In the genomic region with DNA sequence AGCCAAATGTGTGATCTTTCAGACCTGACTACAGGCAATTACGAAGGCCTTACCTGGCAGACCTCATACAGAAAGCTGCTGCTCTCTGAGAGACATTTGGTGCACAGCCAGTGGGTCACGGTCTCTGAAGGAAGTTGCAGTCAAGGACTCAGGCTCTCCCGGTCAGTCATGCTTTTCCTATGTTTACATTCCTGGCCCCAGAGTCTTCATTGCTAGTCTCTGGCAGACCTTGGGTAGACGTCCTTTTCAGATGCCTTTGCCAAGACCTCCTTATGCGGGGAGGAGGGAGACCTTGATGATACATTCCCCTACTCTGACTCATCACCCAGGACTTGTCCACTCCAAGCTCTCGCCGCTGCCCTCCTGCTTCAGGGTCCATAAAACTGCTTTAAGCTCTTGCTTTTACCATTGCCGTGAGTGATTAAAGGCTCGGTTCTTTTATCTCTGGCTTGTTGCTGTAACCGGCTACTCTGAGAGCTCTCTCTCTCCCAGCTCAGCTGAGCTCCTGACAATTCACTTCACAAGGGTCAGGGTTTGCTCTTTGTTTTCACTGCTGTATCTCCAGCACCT, we compare ENCODE assay signal across 9 cellular contexts.
DNase-seq lines count a peak whose midpoint lies in the region; ATAC-seq and TF ChIP-seq lines count a peak whose summit lies in the region.
"Had no signal": no experiment of that assay in that cellular context is flagged by ENCODE, and none has a peak within 500 bp of the region (broad histone marks: within the 10 kb centered on the region; RNA-seq: fewer than 3 reads in every experiment).

No MANE protein-coding gene starts in this region.

- TF ChIP-seq CTCF in Caco-2 (IDR thresholded peaks at IDR 0.05; ENCODE audit: insufficient read depth in 1 of 2, low read depth in 1 of 2, low read length in 1 of 2, severe bottlenecking in 1 of 2, unreplicated experiment in 1 of 2) (no peak), esophagus muscularis mucosa (IDR thresholded peaks at IDR 0.05) (no peak), neural progenitor cell (IDR thresholded peaks at IDR 0.05) (no peak)

- H3K27me3 ChIP-seq in Caco-2 (replicated peaks; ENCODE audit: control insufficient read depth, insufficient read depth, low read length), result no peaks in the 10 kb centered on the region
- no peaks in the 10 kb centered on the region for H3K27me3 ChIP-seq in esophagus muscularis mucosa
- H3K27me3 ChIP-seq in neural progenitor cell, result no peaks in the 10 kb centered on the region

- peaks cover 22% of the 10 kb centered on the region for H3K4me1 Mint-ChIP-seq in Caco-2 (ENCODE audit: low read depth, unreplicated experiment)
- peaks cover 16% of the 10 kb centered on the region for H3K4me1 Mint-ChIP-seq in neural progenitor cell
- H3K4me1 Mint-ChIP-seq in effector memory CD8-positive, alpha-beta T cell (ENCODE audit: low read depth in 2 of 2), result no peaks in the 10 kb centered on the region
- no peaks in the 10 kb centered on the region for H3K4me1 Mint-ChIP-seq in activated CD4-positive, alpha-beta memory T cell treated with anti-CD3 and anti-CD28 coated beads for 36 hours (ENCODE audit: low read depth)

- H3K4me1 ChIP-seq in Caco-2, result peaks cover 26% of the 10 kb centered on the region
- H3K4me1 ChIP-seq in esophagus muscularis mucosa, result peaks cover 12 to 20% (median 17%) of the 10 kb centered on the region in 4 donors
- H3K4me1 ChIP-seq in neural progenitor cell, result peaks cover 10% of the 10 kb centered on the region

- intact Hi-C loops in Caco-2 (cut with micrococcal nuclease; ENCODE audit: unreplicated experiment), result loop anchor here (1.0 to 2.0 kb wide), 6 partner anchors 8 to 72 kb away; partner anchors contain the start of gene ACTR3
- intact Hi-C loops in esophagus muscularis mucosa (cut with DNase I), result loop anchor here (5.0 kb wide), 2 partner anchors 56 to 69 kb away; no protein-coding TSS in a partner anchor
- intact Hi-C loops in activated CD4-positive, alpha-beta memory T cell treated with anti-CD3 and anti-CD28 coated beads for 36 hours (cut with micrococcal nuclease), result no loop called here

- peak; percentile 88 to 96 for DNase-seq in Caco-2
- peak; percentile 100 for DNase-seq in NCI-H226
- no peak for DNase-seq in esophagus muscularis mucosa (ENCODE audit: extremely low spot score)
- peak; percentile 58 for DNase-seq in neural progenitor cell (ENCODE audit: low spot score)
- DNase-seq in effector memory CD8-positive, alpha-beta T cell, result no peak
- DNase-seq in NCI-H748 treated with DMSO at 0.1 percent for 48 hours (lab: John Stamatoyannopoulos, UW), result no peak
- DNase-seq in activated CD4-positive, alpha-beta memory T cell treated with anti-CD3 and anti-CD28 coated beads for 36 hours, result no peak
- DNase-seq: NCI-H2171 treated with DMSO at 0.1 percent for 48 hours had no signal

- POLR2A ChIA-PET in Caco-2 (lab: Charles Lee), result interaction anchor here (1.1 to 2.4 kb wide), 3 partner anchors 9 to 62 kb away, joined by 5 to 20 read pairs (median 6); partner anchors contain the start of gene SLC35F5
- POLR2A ChIA-PET in activated CD4-positive, alpha-beta memory T cell treated with anti-CD3 and anti-CD28 coated beads for 36 hours (lab: Charles Lee), result no interaction called here

- no peaks in the 10 kb centered on the region for H3K36me3 ChIP-seq in Caco-2 (ENCODE audit: control insufficient read depth, insufficient read depth, low read length)
- H3K36me3 ChIP-seq in esophagus muscularis mucosa, result no peaks in the 10 kb centered on the region
- no peaks in the 10 kb centered on the region for H3K36me3 ChIP-seq in neural progenitor cell

- no peak for TF ChIP-seq POLR2A in esophagus muscularis mucosa (IDR thresholded peaks at IDR 0.05; ENCODE audit: low read depth)

- H3K9me3 ChIP-seq in Caco-2 (no peaks in the 10 kb centered on the region), esophagus muscularis mucosa (no peaks in the 10 kb centered on the region), neural progenitor cell (ENCODE audit: low read depth) (no peaks in the 10 kb centered on the region)

- H3K9me3 Mint-ChIP-seq in Caco-2 (ENCODE audit: unreplicated experiment) (peaks cover 7% of the 10 kb centered on the region), neural progenitor cell (no peaks in the 10 kb centered on the region)
- no peaks in the 10 kb centered on the region for H3K9me3 Mint-ChIP-seq in effector memory CD8-positive, alpha-beta T cell
- no peaks in the 10 kb centered on the region for H3K9me3 Mint-ChIP-seq in activated CD4-positive, alpha-beta memory T cell treated with anti-CD3 and anti-CD28 coated beads for 36 hours

- TF ChIP-seq EP300 in esophagus muscularis mucosa (IDR thresholded peaks at IDR 0.05), result no peak

- H3K79me2 ChIP-seq in neural progenitor cell (ENCODE audit: low read depth), result no peaks in the 10 kb centered on the region

- H3K27ac ChIP-seq in esophagus muscularis mucosa (replicated peaks in 1 of 4) (peak overlapping the region; percentile 68 to 77 (median 70)), neural progenitor cell (no peak overlapping the region)

- peaks cover 9% of the 10 kb centered on the region for H3K36me3 Mint-ChIP-seq in Caco-2 (ENCODE audit: insufficient read depth, unreplicated experiment)
- no peaks in the 10 kb centered on the region for H3K36me3 Mint-ChIP-seq in neural progenitor cell
- no peaks in the 10 kb centered on the region for H3K36me3 Mint-ChIP-seq in effector memory CD8-positive, alpha-beta T cell (ENCODE audit: insufficient read depth)
- no peaks in the 10 kb centered on the region for H3K36me3 Mint-ChIP-seq in activated CD4-positive, alpha-beta memory T cell treated with anti-CD3 and anti-CD28 coated beads for 36 hours

- H3K4me3 ChIP-seq in Caco-2 (ENCODE audit: low read depth, low read length), result peak overlapping the region; percentile 9; the same call in 1 of the 2 replicates
- H3K4me3 ChIP-seq in esophagus muscularis mucosa, result peak overlapping the region in 3 of 4 donors; percentile 1 to 29 (median 27)
- H3K4me3 ChIP-seq in neural progenitor cell, result no peak overlapping the region

- peaks cover 4% of the 10 kb centered on the region for H3F3A ChIP-seq in neural progenitor cell (ENCODE audit: low read depth)

- no peaks in the 10 kb centered on the region for H4K20me1 ChIP-seq in neural progenitor cell (ENCODE audit: low read depth)

- no peak overlapping the region for H3K9ac ChIP-seq in neural progenitor cell

- H3K27ac Mint-ChIP-seq in Caco-2 (ENCODE audit: unreplicated experiment) (peak overlapping the region; percentile 85), neural progenitor cell (peak overlapping the region; percentile 81)
- peak overlapping the region in 1 of 2 donors; percentile 1 for H3K27ac Mint-ChIP-seq in effector memory CD8-positive, alpha-beta T cell
- no peak overlapping the region for H3K27ac Mint-ChIP-seq in activated CD4-positive, alpha-beta memory T cell treated with anti-CD3 and anti-CD28 coated beads for 36 hours

- WGBS in esophagus muscularis mucosa, result 17% methylated on average over 10 of the region's 10 CpGs

- H3K4me3 Mint-ChIP-seq in Caco-2 (ENCODE audit: unreplicated experiment) (peak overlapping the region; percentile 52), neural progenitor cell (peak overlapping the region; percentile 69)
- H3K4me3 Mint-ChIP-seq in effector memory CD8-positive, alpha-beta T cell, result no peak overlapping the region
- H3K4me3 Mint-ChIP-seq in activated CD4-positive, alpha-beta memory T cell treated with anti-CD3 and anti-CD28 coated beads for 36 hours, result no peak overlapping the region

- no peak for ATAC-seq in effector memory CD8-positive, alpha-beta T cell (replicated peaks)
- ATAC-seq in HG02852 (IDR thresholded peaks at IDR 0.05; ENCODE audit: unreplicated experiment), result no peak

- no TSS peak for BruUV-seq in Caco-2 (replicated peaks; lab: Mats Ljungman, UMichigan)

- H3K27me3 Mint-ChIP-seq in Caco-2 (ENCODE audit: insufficient read depth, unreplicated experiment) (no peaks in the 10 kb centered on the region), neural progenitor cell (ENCODE audit: insufficient read depth, low read depth) (no peaks in the 10 kb centered on the region)
- H3K27me3 Mint-ChIP-seq in effector memory CD8-positive, alpha-beta T cell, result peaks cover 0 to 8% of the 10 kb centered on the region in 2 donors
- H3K27me3 Mint-ChIP-seq in activated CD4-positive, alpha-beta memory T cell treated with anti-CD3 and anti-CD28 coated beads for 36 hours, result no peaks in the 10 kb centered on the region

- H3K4me2 ChIP-seq in neural progenitor cell, result peak overlapping the region; percentile 5

- CTCF ChIA-PET in Caco-2 (lab: Charles Lee), result interaction anchor here (0.7 to 0.8 kb wide), 3 partner anchors 36 to 147 kb away, joined by 3 to 4 read pairs (median 4); partner anchors contain the start of gene ACTR3
- CTCF ChIA-PET in activated CD4-positive, alpha-beta memory T cell treated with anti-CD3 and anti-CD28 coated beads for 36 hours (lab: Charles Lee), result no interaction called here

- H2AFZ ChIP-seq in neural progenitor cell (replicated peaks), result peak overlapping the region; percentile 85

Comparison
In these comparisons a context has a peak if more than half of its experiments do, and no peak if none do; other contexts are left out.
1. DNase-seq: peak in Caco-2 (2 of 2), NCI-H226 (single experiment) and neural progenitor cell (single experiment); none in esophagus muscularis mucosa (single experiment), effector memory CD8-positive, alpha-beta T cell (0 of 3), NCI-H748 treated with DMSO at 0.1 percent for 48 hours (single experiment) and activated CD4-positive, alpha-beta memory T cell treated with anti-CD3 and anti-CD28 coated beads for 36 hours (single experiment).
2. H3K4me3 Mint-ChIP-seq: peak in Caco-2 (single experiment) and neural progenitor cell (single experiment); none in effector memory CD8-positive, alpha-beta T cell (0 of 2) and activated CD4-positive, alpha-beta memory T cell treated with anti-CD3 and anti-CD28 coated beads for 36 hours (single experiment).